Comparison of ENCODE assay signal across 18 cellular contexts in the genomic region with DNA sequence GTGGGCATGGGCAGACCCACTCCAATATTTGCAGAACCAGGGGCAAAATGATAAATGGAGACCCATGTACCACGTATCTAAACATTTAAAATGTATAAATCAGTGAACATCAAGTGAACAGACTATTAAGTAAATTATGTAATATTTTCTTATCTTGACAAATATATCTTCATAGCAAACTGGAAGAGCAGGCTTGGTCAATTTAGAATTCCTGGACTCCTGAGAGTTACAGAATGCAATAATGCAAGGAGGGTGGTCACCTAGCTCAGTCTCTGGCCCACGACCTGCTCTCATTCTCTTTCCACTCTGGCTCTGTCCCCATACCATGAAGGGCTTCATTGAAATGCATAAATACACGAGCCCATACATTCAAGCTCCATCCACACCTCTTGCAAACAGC.
DNase-seq lines count a peak whose midpoint lies in the region; ATAC-seq and TF ChIP-seq lines count a peak whose summit lies in the region.
"Had no signal": no experiment of that assay in that cellular context is flagged by ENCODE, and none has a peak within 500 bp of the region (broad histone marks: within the 10 kb centered on the region; RNA-seq: fewer than 3 reads in every experiment).

No MANE protein-coding gene starts in this region.

- H3K36me3 Mint-ChIP-seq in type B pancreatic cell = no peaks in the 10 kb centered on the region

- H3K4me3 ChIP-seq in SJSA1 (no peak overlapping the region), gastrocnemius medialis (no peak overlapping the region)
- H3K4me3 ChIP-seq: Peyer's patch had no signal

- no peak overlapping the region for H3K4me3 Mint-ChIP-seq in type B pancreatic cell
- H3K4me3 Mint-ChIP-seq: CD4-positive, alpha-beta T cell had no signal

- no peak for TF ChIP-seq CTCF in foreskin keratinocyte (conservative IDR thresholded peaks at IDR 0.05)
- TF ChIP-seq CTCF in type B pancreatic cell (conservative IDR thresholded peaks at IDR 0.05) = no peak
- no peak for TF ChIP-seq CTCF in gastrocnemius medialis (IDR thresholded peaks at IDR 0.05 in 4 of 5, conservative IDR thresholded peaks at IDR 0.05 in 1 of 5)

- no peaks in the 10 kb centered on the region for H3K27me3 Mint-ChIP-seq in type B pancreatic cell

- intact Hi-C loops in gastrocnemius medialis (cut with DNase I; ENCODE audit: low total_unique reads) = no loop called here

- peaks cover 18% of the 10 kb centered on the region for H3K4me1 Mint-ChIP-seq in type B pancreatic cell (ENCODE audit: unreplicated experiment)

- H3K36me3 ChIP-seq in SJSA1 (no peaks in the 10 kb centered on the region), gastrocnemius medialis (no peaks in the 10 kb centered on the region)
- H3K36me3 ChIP-seq: Peyer's patch had no signal

- DNase-seq in HT-29 (ENCODE audit: low spot score) (peak; percentile 55), SJSA1 (ENCODE audit: low read depth in 1 of 2, low spot score in 2 of 2) (no peak), foreskin keratinocyte (no peak), type B pancreatic cell (ENCODE audit: extremely low spot score, unreplicated experiment) (no peak), NCI-H1417 (lab: John Stamatoyannopoulos, UW) (no peak), gastrocnemius medialis (no peak)
- no peak for DNase-seq in activated naive CD4-positive, alpha-beta T cell treated with anti-CD3 and anti-CD28 coated beads, Interleukin-2, amount 50 U/mL, for 16 hours
- DNase-seq: CD4-positive, alpha-beta T cell; KG1; NCI-H1105 treated with DMSO at 0.1 percent for 48 hours; NCI-H1694; NCI-H2081; NCI-H2171; NCI-H345; NCI-H774; NK-92 treated with Interleukin-12 subunit alpha and Interleukin-12 subunit beta, amount 100 ng/mL, for 24 hours; Peyer's patch had no signal

- peaks cover 6% of the 10 kb centered on the region for H3K9me3 Mint-ChIP-seq in type B pancreatic cell
- H3K9me3 Mint-ChIP-seq: CD4-positive, alpha-beta T cell had no signal

- peak overlapping the region; percentile 87; the same call in 1 of the 2 replicates for H3K27ac ChIP-seq in SJSA1
- H3K27ac ChIP-seq in foreskin keratinocyte = peak overlapping the region; percentile 93
- no peak overlapping the region for H3K27ac ChIP-seq in gastrocnemius medialis
- H3K27ac ChIP-seq: Peyer's patch had no signal

- H3K9me3 ChIP-seq in SJSA1 (replicated peaks) (no peaks in the 10 kb centered on the region; the same call in 1 of the 2 replicates), gastrocnemius medialis (no peaks in the 10 kb centered on the region)
- H3K9me3 ChIP-seq: Peyer's patch had no signal

- TF ChIP-seq POLR2A in gastrocnemius medialis (IDR thresholded peaks at IDR 0.05) = no peak

- peaks cover 34% of the 10 kb centered on the region for H3K4me1 ChIP-seq in SJSA1 (replicated peaks)
- peaks cover 36% of the 10 kb centered on the region for H3K4me1 ChIP-seq in foreskin keratinocyte
- peaks cover 21 to 25% of the 10 kb centered on the region in 2 donors for H3K4me1 ChIP-seq in gastrocnemius medialis

- ATAC-seq in foreskin keratinocyte (no peak), gastrocnemius medialis (no peak)
- ATAC-seq: Right ventricle myocardium inferior had no signal

- no peaks in the 10 kb centered on the region for H3K27me3 ChIP-seq in SJSA1 (replicated peaks)
- no peaks in the 10 kb centered on the region for H3K27me3 ChIP-seq in foreskin keratinocyte
- H3K27me3 ChIP-seq in gastrocnemius medialis = no peaks in the 10 kb centered on the region
- H3K27me3 ChIP-seq: Peyer's patch had no signal

- in situ Hi-C loops in gastrocnemius medialis (cut with MboI; ENCODE audit: low sequenced_read_pairs in 4 of 4) = no loop called here

- H3K27ac Mint-ChIP-seq in type B pancreatic cell = peak overlapping the region; percentile 81
- H3K27ac Mint-ChIP-seq: CD4-positive, alpha-beta T cell had no signal

Comparison
In these comparisons a context has a peak if more than half of its experiments do, and no peak if none do; other contexts are left out.
1. H3K27ac ChIP-seq: peak in SJSA1 (single experiment) and foreskin keratinocyte (single experiment); none in gastrocnemius medialis (0 of 4).